Comparison of ENCODE assay signal across 15 cellular contexts in genomic region chr20:47310729-47311128, GRCh38. TPM values are rescaled to one million over a fixed set of nuclear protein-coding genes. Genes with fewer than 3 reads are reported as not detected.
DNase-seq lines count a peak whose midpoint lies in the region; ATAC-seq, FAIRE-seq and TF ChIP-seq lines count a peak whose summit lies in the region.
"Had no signal": no experiment of that assay in that cellular context is flagged by ENCODE, and none has a peak within 500 bp of the region (broad histone marks: within the 10 kb centered on the region; RNA-seq: fewer than 3 reads in every experiment).

No MANE protein-coding gene starts in this region.

- TF ChIP-seq POLR2A in K562 (conservative IDR thresholded peaks at IDR 0.05) (0 out of 2 replicates have a peak, but pooled peaks have one; percentile 19), testis (IDR thresholded peaks at IDR 0.05) (no peak)

- peak overlapping the region; percentile 52 for H3K27ac Mint-ChIP-seq in activated CD8-positive, alpha-beta T cell treated with anti-CD3 and anti-CD28 coated beads for 36 hours
- H3K27ac Mint-ChIP-seq in activated CD8-positive, alpha-beta T cell treated with anti-CD3 and anti-CD28 coated beads, Interleukin-2, amount 10 ng/mL, durations not matched to agents 7 days and 5 days: no peak overlapping the region
- H3K27ac Mint-ChIP-seq: stimulated activated memory B cell treated with anti-CD40 and anti-IgM and Interleukin-4, amounts not matched to agents 10 μg/mL and 1 μg/mL and 100 μg/mL, for 72 hours had no signal

- H3K36me3 Mint-ChIP-seq in activated CD8-positive, alpha-beta T cell treated with anti-CD3 and anti-CD28 coated beads for 36 hours (ENCODE audit: low read depth): peaks cover 27% of the 10 kb centered on the region
- peaks cover 37% of the 10 kb centered on the region for H3K36me3 Mint-ChIP-seq in activated CD8-positive, alpha-beta T cell treated with anti-CD3 and anti-CD28 coated beads, Interleukin-2, amount 10 ng/mL, durations not matched to agents 7 days and 5 days (ENCODE audit: low read depth)

- H4K91ac ChIP-seq in mesenchymal stem cell (ENCODE audit: low read length): no peak overlapping the region

- H2AFZ ChIP-seq in K562 (ENCODE audit: low read depth, low read length) (no peak overlapping the region), mesenchymal stem cell (ENCODE audit: low read depth, low read length) (no peak overlapping the region)

- peak overlapping the region in 1 of 2 experiments; percentile 38 for H3K18ac ChIP-seq in mesenchymal stem cell (ENCODE audit: low read depth in 1 of 2, low read length in 2 of 2)

- H2BK120ac ChIP-seq in mesenchymal stem cell (ENCODE audit: low read depth, low read length): no peak overlapping the region

- TF ChIP-seq CTCF in activated CD8-positive, alpha-beta T cell treated with anti-CD3 and anti-CD28 coated beads for 36 hours (IDR thresholded peaks at IDR 0.05): no peak
- TF ChIP-seq CTCF in K562 (IDR thresholded peaks at IDR 0.05 in 2 of 3, conservative IDR thresholded peaks at IDR 0.05 in 1 of 3; ENCODE audit: insufficient read depth in 2 of 3, low read depth in 1 of 3, low read length in 3 of 3) (no peak), testis (IDR thresholded peaks at IDR 0.05) (no peak)

- H4K20me1 ChIP-seq in K562 (replicated peaks; ENCODE audit: control insufficient read depth, insufficient read depth, low read length): peaks cover 24% of the 10 kb centered on the region

- no peaks in the 10 kb centered on the region for H3K27me3 Mint-ChIP-seq in activated CD8-positive, alpha-beta T cell treated with anti-CD3 and anti-CD28 coated beads for 36 hours
- H3K27me3 Mint-ChIP-seq in activated CD8-positive, alpha-beta T cell treated with anti-CD3 and anti-CD28 coated beads, Interleukin-2, amount 10 ng/mL, durations not matched to agents 7 days and 5 days (ENCODE audit: low read depth): no peaks in the 10 kb centered on the region
- H3K27me3 Mint-ChIP-seq: CD4-positive, alpha-beta memory T cell; stimulated activated memory B cell treated with anti-CD40 and anti-IgM and Interleukin-4, amounts not matched to agents 10 μg/mL and 1 μg/mL and 100 μg/mL, for 72 hours had no signal

- no peak for FAIRE-seq in K562 (lab: Jason Lieb, UNC)

- in situ Hi-C loops in K562 (cut with MboI): no loop called here

- intact Hi-C loops in activated CD8-positive, alpha-beta T cell treated with anti-CD3 and anti-CD28 coated beads for 36 hours (cut with micrococcal nuclease): no loop called here
- intact Hi-C loops in K562 (cut with micrococcal nuclease): no loop called here
- intact Hi-C loops in testis (cut with DNase I; ENCODE audit: low total_unique reads): no loop called here

- no peak for TF ChIP-seq RAD21 in K562 (CRISPR knock-in tag; conservative IDR thresholded peaks at IDR 0.05 in 1 of 2, IDR thresholded peaks at IDR 0.05 in 1 of 2)

- no peak overlapping the region for H2AK5ac ChIP-seq in mesenchymal stem cell (ENCODE audit: low read length, severe bottlenecking)

- no peak for DNase-seq in activated CD8-positive, alpha-beta T cell treated with anti-CD3 and anti-CD28 coated beads for 36 hours
- DNase-seq in activated CD8-positive, alpha-beta T cell treated with anti-CD3 and anti-CD28 coated beads, Interleukin-2, amount 10 ng/mL, durations not matched to agents 7 days and 5 days: no peak
- DNase-seq in K562 (ENCODE audit: extremely low read depth in 1 of 4, low spot score in 3 of 4) (no peak), mesenchymal stem cell (no peak), testis (no peak), HPDE6-E6E7 (ENCODE audit: extremely low spot score) (no peak), SJCRH30 (no peak)
- DNase-seq: 8988T; activated effector memory CD4-positive, alpha-beta T cell treated with anti-CD3 and anti-CD28 coated beads, Interleukin-2, amount 50 U/mL, for 16 hours; EL; nucleus accumbens had no signal

- H3K27me3 ChIP-seq in K562 (ENCODE audit: control insufficient read depth in 2 of 2, insufficient read depth in 2 of 2, low read length in 2 of 2): no peaks in the 10 kb centered on the region
- no peaks in the 10 kb centered on the region for H3K27me3 ChIP-seq in mesenchymal stem cell (ENCODE audit: control insufficient read depth in 1 of 2, insufficient read depth in 1 of 2, low read length in 2 of 2)
- H3K27me3 ChIP-seq in testis: no peaks in the 10 kb centered on the region
- no peaks in the 10 kb centered on the region for H3K27me3 ChIP-seq in SJCRH30

- H3K9ac ChIP-seq in K562 (ENCODE audit: insufficient read depth in 1 of 2, low read depth in 2 of 2, low read length in 2 of 2): peak overlapping the region in 1 of 2 experiments; percentile 17; a peak in 1 of 4 replicates
- H3K9ac ChIP-seq in mesenchymal stem cell (ENCODE audit: low read length): no peak overlapping the region

- TF ChIP-seq EP300 in K562 (IDR thresholded peaks at IDR 0.05; ENCODE audit: low read length): no peak

- no peak overlapping the region for H3K4me3 Mint-ChIP-seq in activated CD8-positive, alpha-beta T cell treated with anti-CD3 and anti-CD28 coated beads for 36 hours
- H3K4me3 Mint-ChIP-seq in activated CD8-positive, alpha-beta T cell treated with anti-CD3 and anti-CD28 coated beads, Interleukin-2, amount 10 ng/mL, durations not matched to agents 7 days and 5 days: no peak overlapping the region
- H3K4me3 Mint-ChIP-seq: CD4-positive, alpha-beta memory T cell; stimulated activated memory B cell treated with anti-CD40 and anti-IgM and Interleukin-4, amounts not matched to agents 10 μg/mL and 1 μg/mL and 100 μg/mL, for 72 hours had no signal

- no TSS peak for BruUV-seq in K562 (replicated peaks; lab: Mats Ljungman, UMichigan)

- no peak overlapping the region for H2BK5ac ChIP-seq in mesenchymal stem cell (ENCODE audit: low read depth, low read length, poor library complexity, severe bottlenecking)

- CTCF ChIA-PET in activated CD8-positive, alpha-beta T cell treated with anti-CD3 and anti-CD28 coated beads for 36 hours (lab: Charles Lee): no interaction called here
- CTCF ChIA-PET in activated CD8-positive, alpha-beta T cell treated with anti-CD3 and anti-CD28 coated beads, Interleukin-2, amount 10 ng/mL, durations not matched to agents 7 days and 5 days (lab: Charles Lee): no interaction called here
- CTCF ChIA-PET in K562 (lab: Yijun Ruan, JAX; ENCODE audit: low intra/inter-chr PET ratio): no interaction called here

- POLR2A ChIA-PET in activated CD8-positive, alpha-beta T cell treated with anti-CD3 and anti-CD28 coated beads for 36 hours (lab: Charles Lee): no interaction called here
- POLR2A ChIA-PET in activated CD8-positive, alpha-beta T cell treated with anti-CD3 and anti-CD28 coated beads, Interleukin-2, amount 10 ng/mL, durations not matched to agents 7 days and 5 days (lab: Charles Lee): no interaction called here
- POLR2A ChIA-PET in K562 (lab: Yijun Ruan, JAX): interaction anchor here (0.6 kb wide), 1 partner anchor 91 kb away, joined by 3 read pairs; no protein-coding TSS in a partner anchor

- H3K4me1 ChIP-seq in K562 (replicated peaks in 1 of 2; ENCODE audit: control insufficient read depth in 2 of 2, insufficient read depth in 2 of 2, low read length in 2 of 2) (peaks cover 10 to 21% of the 10 kb centered on the region in 2 experiments), mesenchymal stem cell (ENCODE audit: control insufficient read depth, insufficient read depth, low read depth, low read length) (peaks cover 10% of the 10 kb centered on the region), testis (peaks cover 36% of the 10 kb centered on the region), SJCRH30 (peaks cover 19% of the 10 kb centered on the region)

- H2BK15ac ChIP-seq in mesenchymal stem cell (ENCODE audit: low read depth, poor library complexity, severe bottlenecking): no peak overlapping the region

- H3K9me1 ChIP-seq in K562 (ENCODE audit: control insufficient read depth, insufficient read depth, low read length): peaks cover 7% of the 10 kb centered on the region

- H4K8ac ChIP-seq in mesenchymal stem cell (ENCODE audit: low read length): peak overlapping the region; percentile 62

- peak overlapping the region in 1 of 2 experiments; percentile 56 for H2BK12ac ChIP-seq in mesenchymal stem cell (ENCODE audit: low read length in 2 of 2)

- peaks cover 33% of the 10 kb centered on the region for H3K4me1 Mint-ChIP-seq in activated CD8-positive, alpha-beta T cell treated with anti-CD3 and anti-CD28 coated beads for 36 hours (ENCODE audit: low read depth)
- peaks cover 18% of the 10 kb centered on the region for H3K4me1 Mint-ChIP-seq in activated CD8-positive, alpha-beta T cell treated with anti-CD3 and anti-CD28 coated beads, Interleukin-2, amount 10 ng/mL, durations not matched to agents 7 days and 5 days (ENCODE audit: low read depth)

- ATAC-seq in activated CD8-positive, alpha-beta T cell treated with anti-CD3 and anti-CD28 coated beads for 36 hours: no peak
- no peak for ATAC-seq in activated CD8-positive, alpha-beta T cell treated with anti-CD3 and anti-CD28 coated beads, Interleukin-2, amount 10 ng/mL, durations not matched to agents 7 days and 5 days
- ATAC-seq in K562: no peak
- no peak for ATAC-seq in GM18867 (IDR thresholded peaks at IDR 0.05; ENCODE audit: unreplicated experiment)
- ATAC-seq: stimulated activated memory B cell treated with anti-CD40 and anti-IgM and Interleukin-4, amounts not matched to agents 10 μg/mL and 1 μg/mL and 100 μg/mL, for 72 hours had no signal

- H3K4ac ChIP-seq in mesenchymal stem cell (ENCODE audit: low read depth in 1 of 2, low read length in 2 of 2): peak overlapping the region in 1 of 2 experiments; percentile 12

- H3K14ac ChIP-seq in mesenchymal stem cell (ENCODE audit: low read length in 2 of 2): no peak overlapping the region

- peak overlapping the region; percentile 15; the same call in 1 of the 3 replicates for H3K27ac ChIP-seq in K562 (ENCODE audit: extremely low read depth, low read depth, low read length)
- H3K27ac ChIP-seq in mesenchymal stem cell (ENCODE audit: low read length, poor library complexity, severe bottlenecking): no peak overlapping the region
- H3K27ac ChIP-seq in testis: peak overlapping the region; percentile 28 to 52
- no peak overlapping the region for H3K27ac ChIP-seq in SJCRH30
- H3K27ac ChIP-seq: SK-N-MC had no signal

- no peaks in the 10 kb centered on the region for H3K9me3 ChIP-seq in K562 (replicated peaks; ENCODE audit: control insufficient read depth, insufficient read depth, low read depth, low read length)
- H3K9me3 ChIP-seq in mesenchymal stem cell (ENCODE audit: control insufficient read depth, low read length): no peaks in the 10 kb centered on the region
- H3K9me3 ChIP-seq in testis: no peaks in the 10 kb centered on the region
- no peaks in the 10 kb centered on the region for H3K9me3 ChIP-seq in SJCRH30 (replicated peaks)

- peaks cover 99% of the 10 kb centered on the region for H3K79me2 ChIP-seq in K562 (ENCODE audit: control insufficient read depth, insufficient read depth, low read length)

- H3K9me3 Mint-ChIP-seq in activated CD8-positive, alpha-beta T cell treated with anti-CD3 and anti-CD28 coated beads for 36 hours: no peaks in the 10 kb centered on the region
- no peaks in the 10 kb centered on the region for H3K9me3 Mint-ChIP-seq in activated CD8-positive, alpha-beta T cell treated with anti-CD3 and anti-CD28 coated beads, Interleukin-2, amount 10 ng/mL, durations not matched to agents 7 days and 5 days (ENCODE audit: insufficient read depth)
- H3K9me3 Mint-ChIP-seq: CD4-positive, alpha-beta memory T cell; stimulated activated memory B cell treated with anti-CD40 and anti-IgM and Interleukin-4, amounts not matched to agents 10 μg/mL and 1 μg/mL and 100 μg/mL, for 72 hours had no signal

- peaks cover 30% of the 10 kb centered on the region for H3K79me1 ChIP-seq in mesenchymal stem cell (replicated peaks; ENCODE audit: low read length, poor library complexity, severe bottlenecking)

- H3K4me2 ChIP-seq in K562 (ENCODE audit: insufficient read depth, low read length): no peak overlapping the region
- H3K4me2 ChIP-seq in mesenchymal stem cell (ENCODE audit: low read length, poor library complexity, severe bottlenecking): no peak overlapping the region

- no peak overlapping the region for H3K23ac ChIP-seq in mesenchymal stem cell (ENCODE audit: low read length in 2 of 2)

- peaks cover 89% of the 10 kb centered on the region for H3K36me3 ChIP-seq in K562 (ENCODE audit: control insufficient read depth, insufficient read depth, low read length)
- peaks cover 32 to 33% of the 10 kb centered on the region in 2 experiments for H3K36me3 ChIP-seq in mesenchymal stem cell (ENCODE audit: control insufficient read depth in 1 of 2, insufficient read depth in 2 of 2, low read depth in 1 of 2, low read length in 2 of 2)
- H3K36me3 ChIP-seq in testis (ENCODE audit: low read depth, missing control alignments): no peaks in the 10 kb centered on the region
- peaks cover 52% of the 10 kb centered on the region for H3K36me3 ChIP-seq in SJCRH30

- 89% methylated on average over 7 of the region's 8 CpGs for WGBS in K562 (ENCODE audit: insufficient coverage, low coverage, missing lambda C conversion rate)
- 88% methylated on average over 8 of the region's 8 CpGs for WGBS in mesenchymal stem cell
- WGBS in testis, 2 donors: 65 to 71% methylated on average over 7 to 8 of the region's 8 CpGs

- no peak overlapping the region for H3K4me3 ChIP-seq in K562
- H3K4me3 ChIP-seq in mesenchymal stem cell (ENCODE audit: insufficient read depth in 1 of 2, low read depth in 1 of 2, low read length in 2 of 2): no peak overlapping the region
- no peak overlapping the region for H3K4me3 ChIP-seq in testis
- no peak overlapping the region for H3K4me3 ChIP-seq in SJCRH30
- H3K4me3 ChIP-seq: SK-N-MC had no signal

RNA-seq across cellular contexts. Expression of gene ZMYND8, which starts 45.8 kb away (rescaled TPM):
- total RNA-seq in activated CD8-positive, alpha-beta T cell treated with anti-CD3 and anti-CD28 coated beads for 36 hours: 10 to 100 TPM; 31.9 to 33.4 TPM
- 10 to 100 TPM; 44.3 to 44.7 TPM for total RNA-seq in activated CD8-positive, alpha-beta T cell treated with anti-CD3 and anti-CD28 coated beads, Interleukin-2, amount 10 ng/mL, durations not matched to agents 7 days and 5 days
- 399 and 515 TPM in 2 replicates for total RNA-seq in K562 (2011; cell fraction: chromatin; rRNA removed; ENCODE audit: low replicate concordance)
- 184 and 194 TPM in 2 replicates for total RNA-seq in K562 (2011; cell fraction: nucleolus; rRNA removed)
- total RNA-seq in K562 (2011; cell fraction: nucleoplasm; rRNA removed): 232 and 241 TPM in 2 replicates
- 51.8 and 62.6 TPM in 2 replicates for total RNA-seq in K562 (2014; rRNA removed)
- 71.9 and 79.2 TPM in 2 replicates for total RNA-seq in K562 (2014; rRNA removed; fragmentation: Illumina TruSeq; extraction: Trizol)
- 65.3 and 67.3 TPM in 2 replicates for total RNA-seq in K562 (2015; rRNA removed; fragmentation: Illumina TruSeq; extraction: Trizol)
- total RNA-seq in K562 (2021): 129 and 148 TPM in 2 replicates
- polyA plus RNA-seq in K562 (2011; rRNA removed): 80.8 and 95.0 TPM in 2 replicates
- polyA plus RNA-seq in K562 (2011; cell fraction: cytosol; rRNA removed): 42.9 and 46.7 TPM in 2 replicates
- polyA plus RNA-seq in K562 (2011; cell fraction: nucleus; rRNA removed): 147 and 184 TPM in 2 replicates
- 48.4 and 62.9 TPM in 2 replicates for polyA plus RNA-seq in K562 (2012)
- 97.2 and 121 TPM in 2 replicates for polyA plus RNA-seq in K562 (2014; fragmentation: Illumina TruSeq; extraction: Trizol)
- polyA plus RNA-seq in K562 (2014; fragmentation: Nextera tagmentation; extraction: Ambion mirVana): 10 to 100 TPM; 31.8 to 58.0 TPM
- polyA plus RNA-seq in K562 (2014; rRNA removed): 63.9 and 79.5 TPM in 2 replicates
- polyA minus RNA-seq in K562 (2011; rRNA and poly(A)+ RNA removed): 140 and 160 TPM in 2 replicates
- polyA minus RNA-seq in K562 (2011; cell fraction: cytosol; rRNA and poly(A)+ RNA removed): 71.6 and 73.2 TPM in 2 replicates
- polyA minus RNA-seq in K562 (2011; cell fraction: nucleus; rRNA and poly(A)+ RNA removed): 125 and 198 TPM in 2 replicates
- 21.6 TPM for polyA plus RNA-seq in mesenchymal stem cell (2013, experiment 1 of 2)
- 24.4 TPM for polyA plus RNA-seq in mesenchymal stem cell (2013, experiment 2 of 2)
- total RNA-seq in testis: 100 to 1,000 TPM in 1 of 2 donors, 10 to 100 TPM in 1; 87.2 to 102 TPM
- polyA plus RNA-seq in testis (ENCODE audit: insufficient read depth, low read depth, low replicate concordance): 30.4 TPM
- 45.4 and 45.8 TPM in 2 replicates for total RNA-seq in SJCRH30 (2014; rRNA removed; shearing (Covaris generic))

Comparison
In these comparisons a context has a peak if more than half of its experiments do, and no peak if none do; other contexts are left out.
1. H3K27ac ChIP-seq: peak in K562 (single experiment) and testis (2 of 2); none in mesenchymal stem cell (single experiment) and SJCRH30 (single experiment).